Comparison of ENCODE assay signal across 1 cellular context in genomic region chr5:181281984-181282316, GRCh38.
TF ChIP-seq lines count a peak whose summit lies in the region.

No MANE protein-coding gene starts in this region.

TF ChIP-seq in HepG2, 621 proteins besides CTCF, POLR2A, EP300 and RAD21:
- TF ChIP-seq ZNF326 (CRISPR knock-in tag; IDR thresholded peaks at IDR 0.05; ENCODE audit: borderline replicate concordance) (no peak), JDP2 (CRISPR knock-in tag; IDR thresholded peaks at IDR 0.05; ENCODE audit: borderline replicate concordance) (no peak), ETV5 (CRISPR knock-in tag; IDR thresholded peaks at IDR 0.05; ENCODE audit: borderline replicate concordance) (no peak), FOXA3 (CRISPR knock-in tag; IDR thresholded peaks at IDR 0.05) (no peak), MAFK (conservative IDR thresholded peaks at IDR 0.05 in 1 of 2, IDR thresholded peaks at IDR 0.05 in 1 of 2; ENCODE audit: low read length in 2 of 2) (no peak), ZSCAN9 (CRISPR knock-in tag; IDR thresholded peaks at IDR 0.05; ENCODE audit: borderline replicate concordance) (no peak), ZNF562 (CRISPR knock-in tag; IDR thresholded peaks at IDR 0.05; ENCODE audit: borderline replicate concordance) (no peak)
- TF ChIP-seq, protein P1, sequence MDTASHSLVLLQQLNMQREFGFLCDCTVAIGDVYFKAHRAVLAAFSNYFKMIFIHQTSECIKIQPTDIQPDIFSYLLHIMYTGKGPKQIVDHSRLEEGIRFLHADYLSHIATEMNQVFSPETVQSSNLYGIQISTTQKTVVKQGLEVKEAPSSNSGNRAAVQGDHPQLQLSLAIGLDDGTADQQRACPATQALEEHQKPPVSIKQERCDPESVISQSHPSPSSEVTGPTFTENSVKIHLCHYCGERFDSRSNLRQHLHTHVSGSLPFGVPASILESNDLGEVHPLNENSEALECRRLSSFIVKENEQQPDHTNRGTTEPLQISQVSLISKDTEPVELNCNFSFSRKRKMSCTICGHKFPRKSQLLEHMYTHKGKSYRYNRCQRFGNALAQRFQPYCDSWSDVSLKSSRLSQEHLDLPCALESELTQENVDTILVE (CRISPR knock-in tag; IDR thresholded peaks at IDR 0.05): no peak
- TF ChIP-seq, protein P2, sequence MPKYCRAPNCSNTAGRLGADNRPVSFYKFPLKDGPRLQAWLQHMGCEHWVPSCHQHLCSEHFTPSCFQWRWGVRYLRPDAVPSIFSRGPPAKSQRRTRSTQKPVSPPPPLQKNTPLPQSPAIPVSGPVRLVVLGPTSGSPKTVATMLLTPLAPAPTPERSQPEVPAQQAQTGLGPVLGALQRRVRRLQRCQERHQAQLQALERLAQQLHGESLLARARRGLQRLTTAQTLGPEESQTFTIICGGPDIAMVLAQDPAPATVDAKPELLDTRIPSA (CRISPR knock-in tag; IDR thresholded peaks at IDR 0.05; ENCODE audit: borderline replicate concordance): no peak
